ENCODE assay signal across 21 cellular contexts in genomic region chr20:62178316-62179161, GRCh38. TPM values are rescaled to one million over a fixed set of nuclear protein-coding genes. Genes with fewer than 3 reads are reported as not detected.
A peak's percentile ranks its signal among the peaks of the same experiment; 100 is the strongest.
DNase-seq lines count a peak whose midpoint lies in the region; ATAC-seq and TF ChIP-seq lines count a peak whose summit lies in the region.
"Had no signal": no experiment of that assay in that cellular context is flagged by ENCODE, and none has a peak within 500 bp of the region (broad histone marks: within the 10 kb centered on the region; RNA-seq: fewer than 3 reads in every experiment).

No MANE protein-coding gene starts in this region.

- TF ChIP-seq CTCF in HEK293 (tag by site-specific recombination; IDR thresholded peaks at IDR 0.05) (no peak), WTC11 (IDR thresholded peaks at IDR 0.05) (no peak), osteoblast (IDR thresholded peaks at IDR 0.05; ENCODE audit: extremely low read depth, low read depth, low read length) (no peak)

- no peak for DNase-seq in WTC11 (ENCODE audit: low spot score)
- DNase-seq in left lobe of liver (ENCODE audit: low spot score): peak; percentile 98
- DNase-seq in osteoblast (ENCODE audit: insufficient read length, low spot score, missing footprints): peak; percentile 45
- no peak for DNase-seq in activated CD4-positive, alpha-beta T cell treated with anti-CD3 and anti-CD28 coated beads, Interleukin-2, amount 50 U/mL, for 48 hours
- no peak for DNase-seq in stimulated activated effector memory CD8-positive, alpha-beta T cell treated with anti-CD3 and anti-CD28 coated beads, Interleukin-12 subunit alpha, Interleukin-12 subunit beta, amount 100 ng/mL, for 72 hours (ENCODE audit: low spot score in 2 of 2)
- DNase-seq: CD8-positive, alpha-beta memory T cell; DMS53; EL; NCI-H1417; NCI-H1930; NCI-H226; NCI-H526 had no signal

- peaks cover 10% of the 10 kb centered on the region for H3K4me1 Mint-ChIP-seq in WTC11
- H3K4me1 Mint-ChIP-seq in stimulated activated effector memory CD8-positive, alpha-beta T cell treated with anti-CD3 and anti-CD28 coated beads, Interleukin-12 subunit alpha, Interleukin-12 subunit beta, amount 100 ng/mL, for 72 hours: peaks cover 3% of the 10 kb centered on the region

- no peak for ATAC-seq in WTC11
- ATAC-seq in left lobe of liver: peak; percentile 73
- no peak for ATAC-seq in HG02588 (IDR thresholded peaks at IDR 0.05; ENCODE audit: unreplicated experiment)
- ATAC-seq in GM19328 (IDR thresholded peaks at IDR 0.05; ENCODE audit: unreplicated experiment): no peak
- ATAC-seq in stimulated activated effector memory CD8-positive, alpha-beta T cell treated with anti-CD3 and anti-CD28 coated beads, Interleukin-12 subunit alpha, Interleukin-12 subunit beta, amount 100 ng/mL, for 72 hours: no peak

- H3K9me3 ChIP-seq in HEK293 (ENCODE audit: control insufficient read depth, insufficient read depth, low read depth, low read length) (no peaks in the 10 kb centered on the region), osteoblast (ENCODE audit: low read depth, low read length) (no peaks in the 10 kb centered on the region)
- H3K9me3 ChIP-seq: BLaER1 had no signal

- CTCF ChIA-PET in HEK293 (lab: Yijun Ruan, JAX) (interaction anchor here (0.6 kb wide), 1 partner anchor 12 kb away, joined by 3 read pairs; no protein-coding TSS in a partner anchor), WTC11 (lab: Charles Lee) (no interaction called here)

- peaks cover 11% of the 10 kb centered on the region for H3K79me2 ChIP-seq in osteoblast (ENCODE audit: insufficient read depth, low read length)

- no peak overlapping the region for H3K4me2 ChIP-seq in osteoblast (ENCODE audit: insufficient read depth, low read length)
- H3K4me2 ChIP-seq: BLaER1 had no signal

- POLR2A ChIA-PET in HEK293 (lab: Yijun Ruan, JAX) (no interaction called here), WTC11 (lab: Charles Lee) (no interaction called here)

- H3K4me3 Mint-ChIP-seq in WTC11: no peak overlapping the region
- no peak overlapping the region for H3K4me3 Mint-ChIP-seq in stimulated activated effector memory CD8-positive, alpha-beta T cell treated with anti-CD3 and anti-CD28 coated beads, Interleukin-12 subunit alpha, Interleukin-12 subunit beta, amount 100 ng/mL, for 72 hours
- H3K4me3 Mint-ChIP-seq: CD8-positive, alpha-beta memory T cell had no signal

- H3K36me3 ChIP-seq in HEK293 (ENCODE audit: control insufficient read depth in 2 of 2, insufficient read depth in 1 of 2, low read length in 2 of 2): peaks cover 0 to 28% of the 10 kb centered on the region in 2 experiments; a peak in 2 of 3 replicates
- peaks cover 27% of the 10 kb centered on the region for H3K36me3 ChIP-seq in osteoblast (ENCODE audit: insufficient read depth, low read length)

- no peaks in the 10 kb centered on the region for H3K9me3 Mint-ChIP-seq in WTC11
- H3K9me3 Mint-ChIP-seq in stimulated activated effector memory CD8-positive, alpha-beta T cell treated with anti-CD3 and anti-CD28 coated beads, Interleukin-12 subunit alpha, Interleukin-12 subunit beta, amount 100 ng/mL, for 72 hours: no peaks in the 10 kb centered on the region
- H3K9me3 Mint-ChIP-seq: CD8-positive, alpha-beta memory T cell had no signal

- H3K27ac Mint-ChIP-seq in WTC11: no peak overlapping the region
- no peak overlapping the region for H3K27ac Mint-ChIP-seq in stimulated activated effector memory CD8-positive, alpha-beta T cell treated with anti-CD3 and anti-CD28 coated beads, Interleukin-12 subunit alpha, Interleukin-12 subunit beta, amount 100 ng/mL, for 72 hours

- H4K20me1 ChIP-seq in osteoblast (ENCODE audit: insufficient read depth, low read length): no peaks in the 10 kb centered on the region
- H4K20me1 ChIP-seq: BLaER1 had no signal

- H3K27ac ChIP-seq in HEK293 (ENCODE audit: extremely low read depth, low read depth, low read length): no peak overlapping the region
- no peak overlapping the region for H3K27ac ChIP-seq in osteoblast (ENCODE audit: low read depth, low read length)
- H3K27ac ChIP-seq: BLaER1 had no signal

- H3K27me3 Mint-ChIP-seq in WTC11 (ENCODE audit: low read depth): no peaks in the 10 kb centered on the region

- H3K27me3 ChIP-seq in osteoblast (ENCODE audit: insufficient read depth, low read length): no peaks in the 10 kb centered on the region
- H3K27me3 ChIP-seq: BLaER1 had no signal

- no peak overlapping the region for H3K4me3 ChIP-seq in HEK293 (ENCODE audit: low read depth, low read length)
- no peak overlapping the region for H3K4me3 ChIP-seq in osteoblast (ENCODE audit: insufficient read depth, low read length)
- H3K4me3 ChIP-seq: BLaER1 had no signal

- H3K4me1 ChIP-seq in HEK293 (ENCODE audit: control insufficient read depth, insufficient read depth, low read length) (no peaks in the 10 kb centered on the region), osteoblast (ENCODE audit: insufficient read depth, low read length) (peaks cover 5% of the 10 kb centered on the region)

- H2AFZ ChIP-seq in osteoblast (ENCODE audit: low read length): no peak overlapping the region

- H3K36me3 Mint-ChIP-seq in WTC11: peaks cover 14% of the 10 kb centered on the region
- peaks cover 19% of the 10 kb centered on the region for H3K36me3 Mint-ChIP-seq in stimulated activated effector memory CD8-positive, alpha-beta T cell treated with anti-CD3 and anti-CD28 coated beads, Interleukin-12 subunit alpha, Interleukin-12 subunit beta, amount 100 ng/mL, for 72 hours

TF ChIP-seq in HEK293, 187 proteins besides CTCF, POLR2A, EP300 and RAD21:
- TF ChIP-seq ZNF121 (tag by site-specific recombination; IDR thresholded peaks at IDR 0.05) (peak; percentile 85), ZNF23 (tag by site-specific recombination; IDR thresholded peaks at IDR 0.05; ENCODE audit: borderline replicate concordance) (no peak)
TF ChIP-seq in HEK293: peak in this region for 1.

TF ChIP-seq in WTC11, 78 proteins besides CTCF, POLR2A, EP300 and RAD21:
- TF ChIP-seq ETV6 (CRISPR knock-in tag; IDR thresholded peaks at IDR 0.05) (no peak), ARID4B (CRISPR knock-in tag; IDR thresholded peaks at IDR 0.05; ENCODE audit: borderline replicate concordance) (no peak), ESRRA (CRISPR knock-in tag; IDR thresholded peaks at IDR 0.05; ENCODE audit: borderline replicate concordance) (no peak), ZNF121 (CRISPR knock-in tag; IDR thresholded peaks at IDR 0.05) (peak; percentile 74)

RNA-seq across cellular contexts. Expression of gene MTG2, which starts 4.3 kb away (rescaled TPM):
- 26.6 to 33.0 TPM (median 27.9 TPM) in 3 replicates for total RNA-seq in WTC11 (2021)
- total RNA-seq in left lobe of liver: 31.0 TPM
- 22.1 and 25.0 TPM in 2 replicates for total RNA-seq in osteoblast

RNA-seq across cellular contexts. Expression of gene SS18L1, which starts 35.0 kb away (rescaled TPM):
- total RNA-seq in WTC11 (2021) (29.4 to 34.1 TPM (median 29.8 TPM) in 3 replicates), left lobe of liver (33.4 TPM), osteoblast (12.7 TPM in 2 replicates)

RNA-seq across cellular contexts. Expression of gene PSMA7, which starts 35.3 kb away (rescaled TPM):
- total RNA-seq in WTC11 (2021) (315 to 364 TPM (median 321 TPM) in 3 replicates), left lobe of liver (138 TPM), osteoblast (208 and 215 TPM in 2 replicates)

RNA-seq across cellular contexts. Expression of gene HRH3, which starts 41.5 kb away (rescaled TPM):
- 2.9 to 3.4 TPM (median 3.3 TPM) in 3 replicates for total RNA-seq in WTC11 (2021)
- total RNA-seq in left lobe of liver: not detected
- not detected in 2 replicates for total RNA-seq in osteoblast
- total RNA-seq: A673; CD8-positive, alpha-beta memory T cell; H4; HT-29; M059J; SK-MEL-5 had no signal

RNA-seq across cellular contexts. Expression of gene LSM14B, which starts 56.3 kb away (rescaled TPM):
- 67.4 to 73.5 TPM (median 69.7 TPM) in 3 replicates for total RNA-seq in WTC11 (2021)
- total RNA-seq in left lobe of liver: 19.6 TPM
- total RNA-seq in osteoblast: 41.8 and 48.5 TPM in 2 replicates

Comparison
In these comparisons a context has a peak if more than half of its experiments do, and no peak if none do; other contexts are left out.
1. DNase-seq: peak in left lobe of liver (single experiment) and osteoblast (single experiment); none in WTC11 (single experiment), activated CD4-positive, alpha-beta T cell treated with anti-CD3 and anti-CD28 coated beads, Interleukin-2, amount 50 U/mL, for 48 hours (0 of 2) and stimulated activated effector memory CD8-positive, alpha-beta T cell treated with anti-CD3 and anti-CD28 coated beads, Interleukin-12 subunit alpha, Interleukin-12 subunit beta, amount 100 ng/mL, for 72 hours (0 of 2).
2. Of the 8 proteins assayed by ChIP-seq in both HEK293 and WTC11: peak only in HEK293: none; only in WTC11: none; in both: ZNF121; in neither: 7.